In genomic region chrX:10620121-10620699, GRCh38 we compare ENCODE assay signal across 8 cellular contexts. TPM values are rescaled to one million over a fixed set of nuclear protein-coding genes. Genes with fewer than 3 reads are reported as not detected.
DNase-seq lines count a peak whose midpoint lies in the region; ATAC-seq and TF ChIP-seq lines count a peak whose summit lies in the region.

TSS of gene MID1 (minus strand) at chrX:10620585. CDS start at chrX:10567547, 53,038 bp downstream.

- H3K4me1 ChIP-seq in left lung, result no peaks in the 10 kb centered on the region

- H3K36me3 ChIP-seq in left lung, result no peaks in the 10 kb centered on the region

- H3K27ac ChIP-seq in left lung, result peak within 1 kb of the TSS; percentile 69 to 75

- intact Hi-C loops in left lung (cut with DNase I), result no loop called here

- DNase-seq in Caki2 (ENCODE audit: low read depth) (peak; percentile 80), dermis blood vessel endothelial cell (peak; percentile 84), left lung (peak; percentile 71 to 77)
- peak; percentile 3 for DNase-seq in stimulated activated naive CD8-positive, alpha-beta T cell treated with anti-CD3 and anti-CD28 coated beads, Interleukin-15, Interleukin-2, amounts not matched to agents 100 U/mL and 50 U/mL, for 24 hours

- H3K9me3 ChIP-seq in left lung, result no peaks in the 10 kb centered on the region

- ATAC-seq in HG03354 (IDR thresholded peaks at IDR 0.05; ENCODE audit: poor library complexity, severe bottlenecking, unreplicated experiment) (peak; percentile 32), left lung (peak; percentile 85), GM21381 (IDR thresholded peaks at IDR 0.05; ENCODE audit: unreplicated experiment) (no peak)
- no peak for ATAC-seq in stimulated activated naive CD8-positive, alpha-beta T cell treated with anti-CD3 and anti-CD28 coated beads, Interleukin-15, Interleukin-2, amounts not matched to agents 100 U/mL and 50 U/mL, for 24 hours
- ATAC-seq in activated CD4-positive, CD25-positive, alpha-beta regulatory T cell treated with anti-CD3 and anti-CD28 coated beads, Interleukin-2, amount 50 U/mL, for 24 hours, result no peak

- in situ Hi-C loops in Caki2 (cut with HindIII; ENCODE audit: low pct_unique_long_range_greater_than_20kb, low sequenced_read_pairs), result no loop called here

- no peak for TF ChIP-seq CTCF in left lung (IDR thresholded peaks at IDR 0.05)

- peaks cover 0 to 21% of the 10 kb centered on the region in 2 donors for H3K27me3 ChIP-seq in left lung

- peak within 1 kb of the TSS; percentile 35 to 41 for H3K4me3 ChIP-seq in left lung

TF ChIP-seq in PFSK-1, 5 proteins besides CTCF, POLR2A, EP300 and RAD21:
- TF ChIP-seq FOXP2 (optimal IDR thresholded peaks at IDR 0.05; ENCODE audit: borderline replicate concordance, extremely low read depth, extremely low read length, insufficient read depth) (no peak), TAF1 (IDR thresholded peaks at IDR 0.05; ENCODE audit: borderline replicate concordance, insufficient read depth, low read length) (no peak), POLR2AphosphoS5 (IDR thresholded peaks at IDR 0.05; ENCODE audit: low read depth, low read length) (peak; percentile 78), SIN3A (IDR thresholded peaks at IDR 0.05; ENCODE audit: borderline replicate concordance, insufficient read depth, low read length) (no peak), REST (IDR thresholded peaks at IDR 0.05; ENCODE audit: insufficient read depth in 1 of 2, low read depth in 2 of 2, low read length in 2 of 2) (no peak)

RNA-seq across cellular contexts. Expression of gene MID1, which starts in this region (rescaled TPM):
- total RNA-seq in Caki2 (2014; rRNA removed; shearing (Covaris generic); ENCODE audit: low replicate concordance), result 12.5 and 26.7 TPM in 2 replicates
- 19.5 TPM for polyA plus RNA-seq in PFSK-1 (2012; ENCODE audit: insufficient read length, low read depth)
- 52.9 and 63.8 TPM in 2 replicates for total RNA-seq in dermis blood vessel endothelial cell
- 10 to 100 TPM; 19.3 to 21.9 TPM for total RNA-seq in left lung

Comparison
In these comparisons a context has a peak if more than half of its experiments do, and no peak if none do; other contexts are left out.
1. DNase-seq: peak in every context shown above with its lines; median percentile 84 in dermis blood vessel endothelial cell; 80 in Caki2; 74 in left lung; 3 in stimulated activated naive CD8-positive, alpha-beta T cell treated with anti-CD3 and anti-CD28 coated beads, Interleukin-15, Interleukin-2, amounts not matched to agents 100 U/mL and 50 U/mL, for 24 hours.
2. ATAC-seq: peak in HG03354 (single experiment) and left lung (single experiment); none in stimulated activated naive CD8-positive, alpha-beta T cell treated with anti-CD3 and anti-CD28 coated beads, Interleukin-15, Interleukin-2, amounts not matched to agents 100 U/mL and 50 U/mL, for 24 hours (single experiment), GM21381 (single experiment) and activated CD4-positive, CD25-positive, alpha-beta regulatory T cell treated with anti-CD3 and anti-CD28 coated beads, Interleukin-2, amount 50 U/mL, for 24 hours (0 of 2).